In the genomic region with DNA sequence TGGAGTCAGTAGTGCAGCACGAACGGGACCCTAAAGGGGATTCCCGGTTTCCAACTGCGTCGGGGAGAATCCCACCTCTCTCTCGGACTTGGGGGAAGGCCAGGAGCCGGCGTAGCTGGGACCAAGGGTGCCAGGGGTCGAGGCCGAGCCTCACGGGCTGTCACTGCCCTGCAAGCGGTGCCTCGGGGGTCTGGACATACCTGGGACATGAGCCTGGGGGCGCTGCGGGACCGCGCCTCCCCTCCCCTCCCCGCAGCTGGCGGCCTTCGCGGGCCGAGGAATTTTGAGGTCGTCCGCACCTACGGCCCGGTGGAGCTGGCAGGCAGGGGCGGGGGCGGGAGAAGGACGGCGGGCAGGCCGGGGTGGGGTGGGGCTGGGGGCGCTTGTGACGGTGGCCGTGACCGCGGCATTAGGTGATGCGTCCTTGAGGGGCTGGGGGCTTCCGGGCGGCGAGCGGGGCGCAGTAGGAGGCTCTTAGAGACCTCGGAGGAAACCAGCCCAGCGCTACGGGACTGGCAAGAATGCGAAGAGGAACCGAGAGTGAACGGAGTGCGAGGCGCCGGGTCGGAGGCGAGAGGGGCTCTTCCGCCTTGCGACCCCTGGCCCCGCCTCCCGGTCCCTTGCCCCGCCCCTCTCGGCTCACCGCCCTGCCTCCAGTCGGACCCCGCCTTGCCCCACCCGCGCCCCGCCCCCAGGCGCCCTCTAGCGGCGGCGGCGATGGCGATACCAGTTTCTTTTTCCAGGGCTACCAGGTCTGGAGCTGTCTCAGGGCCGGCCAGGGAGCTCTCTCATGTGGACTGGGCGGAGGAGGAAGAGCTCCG, we compare ENCODE assay signal across 8 cellular contexts. TPM values are rescaled to one million over a fixed set of nuclear protein-coding genes. Genes with fewer than 3 reads are reported as not detected.
A peak's percentile ranks its signal among the peaks of the same experiment; 100 is the strongest.
DNase-seq lines count a peak whose midpoint lies in the region; ATAC-seq and TF ChIP-seq lines count a peak whose summit lies in the region.

No MANE protein-coding gene starts in this region.

- peak overlapping the region; percentile 84 for H3K9ac ChIP-seq in IMR-90 (ENCODE audit: low read depth, low read length)
- H3K9ac ChIP-seq in OCI-LY1 (ENCODE audit: low read length) = peak overlapping the region; percentile 83
- H3K9ac ChIP-seq in mucosa of stomach (ENCODE audit: low read length) = peak overlapping the region; percentile 77

- peak overlapping the region; percentile 79 for H3K4ac ChIP-seq in IMR-90 (ENCODE audit: low read depth, low read length)

- no peaks in the 10 kb centered on the region for H3K9me3 ChIP-seq in IMR-90 (ENCODE audit: control insufficient read depth, insufficient read depth, low read length)
- H3K9me3 ChIP-seq in OCI-LY1 (ENCODE audit: low read length) = no peaks in the 10 kb centered on the region
- no peaks in the 10 kb centered on the region for H3K9me3 ChIP-seq in mucosa of stomach (ENCODE audit: control insufficient read depth, low read length)

- peak overlapping the region; percentile 92 for H4K5ac ChIP-seq in IMR-90 (ENCODE audit: low read depth, low read length)

- no TSS peak for BruUV-seq in IMR-90 (replicated peaks; lab: Mats Ljungman, UMichigan)

- H2AFZ ChIP-seq in IMR-90 (replicated peaks; ENCODE audit: low read length, poor library complexity) (peak overlapping the region; percentile 100), OCI-LY1 (ENCODE audit: low read length) (peak overlapping the region; percentile 92)

- H2BK5ac ChIP-seq in IMR-90 (ENCODE audit: low read depth, low read length, poor library complexity, severe bottlenecking) = peak overlapping the region; percentile 40

- DNase-seq in DMS53 (lab: John Stamatoyannopoulos, UW) (peak; percentile 95), IMR-90 (peak; percentile 66), activated T-cell treated with anti-CD3 and anti-CD28 coated beads for 24 hours (ENCODE audit: low read depth) (peak; percentile 94), epithelial cell of proximal tubule (ENCODE audit: low read depth) (no peak)
- DNase-seq in stimulated activated CD8-positive, alpha-beta memory T cell treated with anti-CD3 and anti-CD28 coated beads, Interleukin-4, amount 100 ng/mL, for 4 hours (ENCODE audit: low read depth in 2 of 2, low spot score in 1 of 2) = peak; percentile 88 to 93

- no peak overlapping the region for H2BK15ac ChIP-seq in IMR-90 (ENCODE audit: low read depth, low read length)

- H3K79me1 ChIP-seq in IMR-90 (ENCODE audit: low read depth in 1 of 2, low read length in 2 of 2) = no peaks in the 10 kb centered on the region; a peak in 1 of 4 replicates

- POLR2A ChIA-PET in IMR-90 (lab: Charles Lee; ENCODE audit: unreplicated experiment) = no interaction called here

- H3K27ac ChIP-seq in IMR-90 (ENCODE audit: insufficient read depth, low read length) (peak overlapping the region; percentile 68), OCI-LY1 (ENCODE audit: low read depth, low read length, poor library complexity, severe bottlenecking) (peak overlapping the region; percentile 2)

- H3K56ac ChIP-seq in IMR-90 (ENCODE audit: extremely low read depth, insufficient read depth, low read length) = peak overlapping the region; percentile 58; the same call in 1 of the 2 replicates

- H3F3A ChIP-seq in OCI-LY1 (ENCODE audit: insufficient read depth, low read length) = no peaks in the 10 kb centered on the region

- H3K18ac ChIP-seq in IMR-90 (ENCODE audit: low read depth, low read length) = peak overlapping the region; percentile 78; the same call in 1 of the 2 replicates

- H2AK9ac ChIP-seq in IMR-90 (replicated peaks; ENCODE audit: low read depth, low read length, poor library complexity) = peak overlapping the region; percentile 89

- H2AK5ac ChIP-seq in IMR-90 (ENCODE audit: low read depth, low read length) = no peak overlapping the region

- ATAC-seq in GM21529 (IDR thresholded peaks at IDR 0.05; ENCODE audit: unreplicated experiment) = peak; percentile 95
- ATAC-seq in IMR-90 (ENCODE audit: low read depth) = peak; percentile 98

- no peak for TF ChIP-seq RAD21 in IMR-90 (IDR thresholded peaks at IDR 0.05; ENCODE audit: low read length)

- peak overlapping the region; percentile 49 for H4K91ac ChIP-seq in IMR-90 (ENCODE audit: insufficient read depth, low read depth, low read length)

- no peaks in the 10 kb centered on the region for H3K9me2 ChIP-seq in OCI-LY1 (ENCODE audit: low read depth, low read length)

- H3K14ac ChIP-seq in IMR-90 (replicated peaks; ENCODE audit: low read depth, low read length) = peak overlapping the region; percentile 74

- peak overlapping the region; percentile 96 for H3K4me2 ChIP-seq in IMR-90 (ENCODE audit: low read depth, low read length)
- H3K4me2 ChIP-seq in OCI-LY1 (ENCODE audit: low read length) = peak overlapping the region; percentile 96

- H3K27me3 ChIP-seq in IMR-90 (ENCODE audit: control insufficient read depth, insufficient read depth, low read length) (peaks cover 4% of the 10 kb centered on the region; the same call in 1 of the 2 replicates), OCI-LY1 (ENCODE audit: insufficient read depth, low read length) (no peaks in the 10 kb centered on the region), mucosa of stomach (ENCODE audit: control insufficient read depth, insufficient read depth, low read length) (no peaks in the 10 kb centered on the region)

- H4K20me1 ChIP-seq in IMR-90 (ENCODE audit: insufficient read depth, low read length) (no peaks in the 10 kb centered on the region), OCI-LY1 (ENCODE audit: insufficient read depth, low read length) (no peaks in the 10 kb centered on the region)

- in situ Hi-C loops in IMR-90 (cut with MboI; ENCODE audit: low sequenced_read_pairs) = no loop called here

- dilution Hi-C loops in IMR-90 (cut with HindIII; ENCODE audit: low sequenced_read_pairs, unreplicated experiment) = no loop called here

- H2BK120ac ChIP-seq in IMR-90 (ENCODE audit: low read depth, low read length) = 0 out of 2 replicates have a peak overlapping the region, but pooled peaks have one; percentile 73

- no peak for TF ChIP-seq POLR2A in IMR-90 (IDR thresholded peaks at IDR 0.05; ENCODE audit: low read depth, low read length)

- CTCF ChIA-PET in IMR-90 (lab: Yijun Ruan, JAX) = interaction anchor here (0.5 to 1.1 kb wide), 6 partner anchors 10 to 722 kb away, joined by 3 to 7 read pairs (median 4); no protein-coding TSS in a partner anchor

- H3K4me3 ChIP-seq in IMR-90 (ENCODE audit: insufficient read depth, low read depth, low read length) (peak overlapping the region; percentile 71), OCI-LY1 (ENCODE audit: low read depth, low read length, poor library complexity, severe bottlenecking) (peak overlapping the region; percentile 72), epithelial cell of proximal tubule (ENCODE audit: low read depth, low read length) (peak overlapping the region; percentile 75), mucosa of stomach (ENCODE audit: low read length) (peak overlapping the region; percentile 9)

- intact Hi-C loops in IMR-90 (cut with micrococcal nuclease) = loop anchor here (5.0 kb wide), 1 partner anchor 667 kb away; no protein-coding TSS in a partner anchor

- no peaks in the 10 kb centered on the region for H3K36me3 ChIP-seq in IMR-90 (ENCODE audit: control insufficient read depth, insufficient read depth, low read length)
- peaks cover 7% of the 10 kb centered on the region for H3K36me3 ChIP-seq in OCI-LY1 (ENCODE audit: insufficient read depth, low read length)
- no peaks in the 10 kb centered on the region for H3K36me3 ChIP-seq in mucosa of stomach (ENCODE audit: control insufficient read depth, insufficient read depth, low read length)

- H2BK20ac ChIP-seq in IMR-90 (ENCODE audit: low read depth, low read length) = no peak overlapping the region

- TF ChIP-seq CTCF in IMR-90 (conservative IDR thresholded peaks at IDR 0.05; ENCODE audit: low read depth, low read length) (peak; percentile 70), OCI-LY1 (IDR thresholded peaks at IDR 0.05; ENCODE audit: low read length) (peak; percentile 97), epithelial cell of proximal tubule (conservative IDR thresholded peaks at IDR 0.05; ENCODE audit: low read depth, low read length) (peak; percentile 58)

- H3K4me1 ChIP-seq in IMR-90 (ENCODE audit: control insufficient read depth, insufficient read depth, low read length) (peaks cover 2% of the 10 kb centered on the region; the same call in 1 of the 2 replicates), OCI-LY1 (ENCODE audit: insufficient read depth, low read length, severe bottlenecking) (peaks cover 17% of the 10 kb centered on the region), mucosa of stomach (ENCODE audit: control insufficient read depth, insufficient read depth, low read length) (peaks cover 11% of the 10 kb centered on the region)

- no peaks in the 10 kb centered on the region for H3K79me2 ChIP-seq in OCI-LY1 (ENCODE audit: insufficient read depth, low read length)

- H3K23ac ChIP-seq in IMR-90 (ENCODE audit: low read depth, low read length) = peak overlapping the region; percentile 66

- 0% methylated on average over 42 of the region's 74 CpGs; no CpG with 5 or more reads in 1 of the 2 experiments for WGBS in IMR-90 (ENCODE audit: extremely low coverage in 2 of 2, insufficient read length in 1 of 2), 2 experiments

- H4K8ac ChIP-seq in IMR-90 (ENCODE audit: low read depth in 2 of 2, low read length in 2 of 2) = peak overlapping the region; percentile 97 to 98; a peak in 3 of 4 replicates

- H3K9me1 ChIP-seq in IMR-90 (ENCODE audit: insufficient read depth, low read length) = peaks cover 8% of the 10 kb centered on the region; the same call in 1 of the 2 replicates

TF ChIP-seq in IMR-90, 13 proteins besides CTCF, POLR2A, EP300 and RAD21 (continues in another document):
- TF ChIP-seq, protein P1, sequence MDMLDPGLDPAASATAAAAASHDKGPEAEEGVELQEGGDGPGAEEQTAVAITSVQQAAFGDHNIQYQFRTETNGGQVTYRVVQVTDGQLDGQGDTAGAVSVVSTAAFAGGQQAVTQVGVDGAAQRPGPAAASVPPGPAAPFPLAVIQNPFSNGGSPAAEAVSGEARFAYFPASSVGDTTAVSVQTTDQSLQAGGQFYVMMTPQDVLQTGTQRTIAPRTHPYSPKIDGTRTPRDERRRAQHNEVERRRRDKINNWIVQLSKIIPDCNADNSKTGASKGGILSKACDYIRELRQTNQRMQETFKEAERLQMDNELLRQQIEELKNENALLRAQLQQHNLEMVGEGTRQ (IDR thresholded peaks at IDR 0.05; ENCODE audit: low read depth, low read length) = no peak
- TF ChIP-seq RCOR1 (IDR thresholded peaks at IDR 0.05; ENCODE audit: insufficient replicate concordance, low read length) (no peak), CHD1 (IDR thresholded peaks at IDR 0.05; ENCODE audit: low read depth, low read length) (no peak), RFX5 (IDR thresholded peaks at IDR 0.05; ENCODE audit: low read depth, low read length) (no peak)

RNA-seq across cellular contexts. Expression of a gene that starts 48.3 kb away (rescaled TPM):
- total RNA-seq in IMR-90 (2012; rRNA removed) = not detected in 2 replicates
- not detected in 2 replicates for polyA plus RNA-seq in IMR-90 (2012; rRNA removed)
- polyA plus RNA-seq in IMR-90 (2012; cell fraction: cytosol; rRNA removed) = not detected in 2 replicates
- not detected in 2 replicates for polyA plus RNA-seq in IMR-90 (2012; cell fraction: nucleus; rRNA removed; ENCODE audit: low replicate concordance)
- total RNA-seq in epithelial cell of proximal tubule = not detected in 2 replicates

RNA-seq across cellular contexts. Expression of a gene that starts 54.9 kb away (rescaled TPM):
- total RNA-seq in IMR-90 (2012; rRNA removed) = 22.9 and 65.3 TPM in 2 replicates
- 47.2 and 59.0 TPM in 2 replicates for polyA plus RNA-seq in IMR-90 (2012; rRNA removed)
- polyA plus RNA-seq in IMR-90 (2012; cell fraction: cytosol; rRNA removed) = 2.5 and 4.4 TPM in 2 replicates
- 2.1 and 12.7 TPM in 2 replicates for polyA plus RNA-seq in IMR-90 (2012; cell fraction: nucleus; rRNA removed; ENCODE audit: low replicate concordance)
- 48.9 and 119 TPM in 2 replicates for total RNA-seq in epithelial cell of proximal tubule

Comparison
In these comparisons a context has a peak if more than half of its experiments do, and no peak if none do; other contexts are left out.
1. H3K4me3 ChIP-seq: peak in every context shown above with its lines; median percentile 75 in epithelial cell of proximal tubule; 72 in OCI-LY1; 71 in IMR-90; 9 in mucosa of stomach.